Comparison of ENCODE assay signal across 20 cellular contexts in genomic region chr9:36550135-36550534, GRCh38. TPM values are rescaled to one million over a fixed set of nuclear protein-coding genes. Genes with fewer than 3 reads are reported as not detected.
"Had no signal": no experiment of that assay in that cellular context is flagged by ENCODE, and none has a peak within 500 bp of the region (broad histone marks: within the 10 kb centered on the region; RNA-seq: fewer than 3 reads in every experiment).

No MANE protein-coding gene starts in this region.

- FAIRE-seq: kidney had no signal

- H3K9me3 ChIP-seq: colonic mucosa, right atrium auricular region, sigmoid colon, suprapubic skin, thyroid gland had no signal

- H3K36me3 ChIP-seq: colonic mucosa, right atrium auricular region, sigmoid colon, suprapubic skin, thyroid gland had no signal

- H2AFZ ChIP-seq: hepatocyte, parathyroid adenoma had no signal

- DNase-seq: colonic mucosa; dermis blood vessel endothelial cell; foreskin keratinocyte; kidney; left cardiac atrium; left ventricle myocardium superior; mesenchymal stem cell; midbrain; naive thymus-derived CD4-positive, alpha-beta T cell; nephron progenitor cell; sigmoid colon; stimulated activated CD4-positive, alpha-beta T cell treated with anti-CD3 and anti-CD28 coated beads, Interleukin-2, amount 100 ng/mL, for 48 hours; stimulated activated naive CD4-positive, alpha-beta T cell treated with Interleukin-2 at 50 U/mL for 16 hours; thyroid gland had no signal

- H3K9ac ChIP-seq: parathyroid adenoma had no signal

- H3K9me3 Mint-ChIP-seq: naive thymus-derived CD4-positive, alpha-beta T cell; nephron progenitor cell had no signal

- H3K4me1 ChIP-seq: colonic mucosa, foreskin keratinocyte, parathyroid adenoma, right atrium auricular region, sigmoid colon, suprapubic skin, thyroid gland had no signal

- H3K4me3 Mint-ChIP-seq: naive thymus-derived CD4-positive, alpha-beta T cell; nephron progenitor cell had no signal

- H3K4me2 ChIP-seq: hepatocyte, smooth muscle cell had no signal

- H3K79me2 ChIP-seq: hepatocyte, parathyroid adenoma had no signal

- H3K4me3 ChIP-seq: colonic mucosa, hepatocyte, lung, right atrium auricular region, sigmoid colon, smooth muscle cell, suprapubic skin, thyroid gland had no signal

- H3K27ac Mint-ChIP-seq: naive thymus-derived CD4-positive, alpha-beta T cell; nephron progenitor cell had no signal

- H3K36me3 Mint-ChIP-seq: naive thymus-derived CD4-positive, alpha-beta T cell had no signal

- H3K27me3 ChIP-seq: colonic mucosa, hepatocyte, right atrium auricular region, sigmoid colon, suprapubic skin, thyroid gland had no signal

- ATAC-seq: foreskin keratinocyte; left cardiac atrium; left ventricle myocardium superior; naive thymus-derived CD4-positive, alpha-beta T cell had no signal

- H3K27ac ChIP-seq: colonic mucosa, foreskin keratinocyte, hepatocyte, parathyroid adenoma, right atrium auricular region, sigmoid colon, suprapubic skin, thyroid gland had no signal

RNA-seq across cellular contexts. Expression of gene MELK, which starts 22.6 kb away (rescaled TPM):
- polyA plus RNA-seq: naive thymus-derived CD4-positive, alpha-beta T cell had no signal
